Comparison of ENCODE assay signal across 7 cellular contexts in the genomic region with DNA sequence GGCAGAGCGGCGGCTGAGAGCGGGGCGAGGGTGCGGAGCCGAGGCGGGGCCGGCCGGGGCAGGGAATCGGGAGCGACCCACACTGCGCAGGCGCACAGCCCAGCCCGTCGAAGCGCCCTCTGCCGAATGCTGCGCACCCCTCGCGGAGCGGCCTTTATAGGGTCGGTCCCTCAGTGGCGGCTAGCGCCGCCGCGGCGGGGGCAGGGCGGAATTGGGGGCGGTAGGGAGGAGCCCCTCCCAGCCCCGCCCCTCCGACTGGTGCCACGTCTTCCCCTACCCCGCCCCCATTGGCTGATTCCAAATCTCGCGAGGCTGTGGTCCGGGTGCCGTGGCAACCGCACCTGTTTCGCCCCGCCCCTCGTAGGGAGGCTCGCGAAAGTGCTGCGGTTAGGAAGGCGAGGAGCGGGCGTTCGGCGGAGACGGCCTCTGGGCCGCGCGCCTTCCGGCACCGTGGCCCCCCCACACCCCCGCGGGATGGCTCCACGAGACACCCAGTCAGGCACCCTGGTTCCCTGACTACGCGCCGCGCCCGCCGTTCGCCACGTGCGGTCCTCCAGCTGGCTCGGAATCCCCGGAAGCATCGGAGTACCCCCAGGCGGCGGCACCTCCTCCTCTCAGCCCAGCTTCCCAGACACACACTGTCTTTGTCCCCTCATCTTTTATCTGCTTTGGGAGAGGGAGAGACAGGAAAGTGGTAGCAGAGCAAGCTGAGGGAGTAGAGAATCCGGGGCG. TPM values are rescaled to one million over a fixed set of nuclear protein-coding genes. Genes with fewer than 3 reads are reported as not detected.
A peak's percentile ranks its signal among the peaks of the same experiment; 100 is the strongest.
DNase-seq lines count a peak whose midpoint lies in the region; ATAC-seq, FAIRE-seq and TF ChIP-seq lines count a peak whose summit lies in the region.

A gene (minus strand): TSS at position 128 of the 732 bp plus-strand sequence. CDS start 157 bp downstream, outside the sequence.

- H3K4me2 ChIP-seq in hepatocyte = peak within 1 kb of the TSS; percentile 94

- H3K4me3 ChIP-seq in astrocyte of the cerebellum (ENCODE audit: low read depth, low read length) (peak within 1 kb of the TSS; percentile 99), hepatocyte (peak within 1 kb of the TSS; percentile 79)

- in situ Hi-C loops in astrocyte of the cerebellum (cut with HindIII; ENCODE audit: low sequenced_read_pairs) = no loop called here

- H3K27me3 ChIP-seq in hepatocyte = no peaks in the 10 kb centered on the region

- peaks cover 24% of the 10 kb centered on the region for H3K4me1 ChIP-seq in hepatocyte (ENCODE audit: insufficient read depth)

- WGBS in hepatocyte (ENCODE audit: low lambda C conversion rate, missing lambda C conversion rate) = 2% methylated on average over 38 of the region's 75 CpGs

- peaks cover 22% of the 10 kb centered on the region for H4K20me1 ChIP-seq in hepatocyte (ENCODE audit: insufficient read depth, poor library complexity, severe bottlenecking)

- H3K9me3 ChIP-seq in hepatocyte (ENCODE audit: low read depth) = no peaks in the 10 kb centered on the region

- peaks cover 50% of the 10 kb centered on the region for H3K79me2 ChIP-seq in hepatocyte

- peak; percentile 55 for TF ChIP-seq CTCF in astrocyte of the cerebellum (IDR thresholded peaks at IDR 0.05; ENCODE audit: low read depth, low read length, missing control alignments)
- peak; percentile 64 for TF ChIP-seq CTCF in hepatocyte (IDR thresholded peaks at IDR 0.05; ENCODE audit: poor library complexity)

- no peaks in the 10 kb centered on the region for H3K9me2 ChIP-seq in hepatocyte (replicated peaks; ENCODE audit: insufficient read depth)

- no peaks in the 10 kb centered on the region for H3K36me3 ChIP-seq in hepatocyte (replicated peaks; ENCODE audit: insufficient read depth, low read depth)

- peak; percentile 65 for ATAC-seq in HG02981 (IDR thresholded peaks at IDR 0.05; ENCODE audit: unreplicated experiment)

- H2AFZ ChIP-seq in hepatocyte = peak within 1 kb of the TSS; percentile 65

- H3K27ac ChIP-seq in hepatocyte = peak within 1 kb of the TSS; percentile 97

- DNase-seq in GM18507 (ENCODE audit: extremely low spot score, insufficient read length, low read depth) = peak; percentile 98
- peak; percentile 97 for DNase-seq in NCI-H2029 (lab: John Stamatoyannopoulos, UW)
- peak; percentile 100 for DNase-seq in T-helper 22 cell (ENCODE audit: low read depth)
- DNase-seq in astrocyte of the cerebellum (ENCODE audit: low read depth) = peak; percentile 93
- DNase-seq in hepatocyte (ENCODE audit: low spot score) = peak; percentile 100
- DNase-seq in retina = peak; percentile 98

- FAIRE-seq in GM18507 (lab: Jason Lieb, UNC) = peak; percentile 94

RNA-seq across cellular contexts. Expression of the gene that starts here (rescaled TPM):
- total RNA-seq in hepatocyte = 44.8 and 52.4 TPM in 2 replicates
- polyA plus RNA-seq in hepatocyte = 66.6 and 69.5 TPM in 2 replicates

Comparison
In these comparisons a context has a peak if more than half of its experiments do, and no peak if none do; other contexts are left out.
1. Peak in every context shown above with its lines: DNase-seq, ATAC-seq, H3K4me3 ChIP-seq and H3K27ac ChIP-seq.